ENCODE assay signal across 16 cellular contexts in genomic region chr14:51491776-51492175, GRCh38.
A peak's percentile ranks its signal among the peaks of the same experiment; 100 is the strongest.
DNase-seq lines count a peak whose midpoint lies in the region; ATAC-seq and TF ChIP-seq lines count a peak whose summit lies in the region.
"Had no signal": no experiment of that assay in that cellular context is flagged by ENCODE, and none has a peak within 500 bp of the region (broad histone marks: within the 10 kb centered on the region; RNA-seq: fewer than 3 reads in every experiment).

No MANE protein-coding gene starts in this region.

- peak overlapping the region; percentile 70 for H2AFZ ChIP-seq in fibroblast of lung (ENCODE audit: low read length)

- H3K4me1 ChIP-seq in left ventricle myocardium inferior, result no peaks in the 10 kb centered on the region
- no peaks in the 10 kb centered on the region for H3K4me1 ChIP-seq in right atrium auricular region
- no peaks in the 10 kb centered on the region for H3K4me1 ChIP-seq in fibroblast of lung (ENCODE audit: control insufficient read depth, extremely low read depth, insufficient read depth, low read length)
- H3K4me1 ChIP-seq: BLaER1, SJCRH30 had no signal

- peak overlapping the region; percentile 41 for H3K27ac Mint-ChIP-seq in nephron progenitor cell

- H3K4me3 Mint-ChIP-seq in nephron progenitor cell, result no peak overlapping the region

- no peak for DNase-seq in left ventricle myocardium inferior
- DNase-seq in right atrium auricular region (ENCODE audit: low spot score), result no peak
- no peak for DNase-seq in fibroblast of lung (ENCODE audit: low read depth in 2 of 2)
- no peak for DNase-seq in nephron progenitor cell
- no peak for DNase-seq in COR-L47 (lab: John Stamatoyannopoulos, UW)
- DNase-seq in activated effector memory CD4-positive, alpha-beta T cell treated with anti-CD3 and anti-CD28 coated beads, Interleukin-2, amount 50 U/mL, for 16 hours, result no peak
- DNase-seq: 8988T, DMS153, EL, Kasumi-1, NCI-H1930, NCI-H510A treated with DMSO at 0.1 percent for 48 hours, SJCRH30 had no signal

- no peaks in the 10 kb centered on the region for H4K20me1 ChIP-seq in fibroblast of lung (ENCODE audit: control insufficient read depth, extremely low read depth, insufficient read depth, low read length)
- H4K20me1 ChIP-seq: BLaER1 had no signal

- H3K27ac ChIP-seq in left ventricle myocardium inferior (replicated peaks), result peak overlapping the region; percentile 13
- no peak overlapping the region for H3K27ac ChIP-seq in right atrium auricular region
- H3K27ac ChIP-seq in fibroblast of lung (ENCODE audit: insufficient read depth, low read length), result no peak overlapping the region
- H3K27ac ChIP-seq: BLaER1, SJCRH30 had no signal

- no peak overlapping the region for H3K4me2 ChIP-seq in fibroblast of lung (ENCODE audit: extremely low read depth, insufficient read depth, low read length)
- H3K4me2 ChIP-seq: BLaER1 had no signal

- no peaks in the 10 kb centered on the region for H3K36me3 Mint-ChIP-seq in nephron progenitor cell (ENCODE audit: low read depth)

- H3K27me3 ChIP-seq in left ventricle myocardium inferior (ENCODE audit: low read depth), result no peaks in the 10 kb centered on the region
- H3K27me3 ChIP-seq in right atrium auricular region, result no peaks in the 10 kb centered on the region
- no peaks in the 10 kb centered on the region for H3K27me3 ChIP-seq in fibroblast of lung (ENCODE audit: control insufficient read depth, insufficient read depth, low read length)
- H3K27me3 ChIP-seq: BLaER1, SJCRH30 had no signal

- H3K36me3 ChIP-seq in left ventricle myocardium inferior, result no peaks in the 10 kb centered on the region
- H3K36me3 ChIP-seq in right atrium auricular region, result no peaks in the 10 kb centered on the region
- no peaks in the 10 kb centered on the region for H3K36me3 ChIP-seq in fibroblast of lung (ENCODE audit: control insufficient read depth, insufficient read depth, low read length)
- H3K36me3 ChIP-seq: BLaER1, SJCRH30 had no signal

- H3K9me3 ChIP-seq in left ventricle myocardium inferior (replicated peaks), result peaks cover 21% of the 10 kb centered on the region
- H3K9me3 ChIP-seq in right atrium auricular region, result peaks cover 0 to 5% of the 10 kb centered on the region in 2 donors
- no peaks in the 10 kb centered on the region for H3K9me3 ChIP-seq in fibroblast of lung (ENCODE audit: control insufficient read depth, insufficient read depth, low read depth, low read length)
- H3K9me3 ChIP-seq: SJCRH30 had no signal

- no peak overlapping the region for H3K9ac ChIP-seq in fibroblast of lung (ENCODE audit: insufficient read depth, low read length)
- H3K9ac ChIP-seq: BLaER1 had no signal

- H3K79me2 ChIP-seq in fibroblast of lung (ENCODE audit: control insufficient read depth, insufficient read depth, low read length), result no peaks in the 10 kb centered on the region

- ATAC-seq in HG02970 (IDR thresholded peaks at IDR 0.05; ENCODE audit: low FRiP score, unreplicated experiment) (no peak), GM19397 (IDR thresholded peaks at IDR 0.05; ENCODE audit: unreplicated experiment) (no peak)

- peaks cover 18% of the 10 kb centered on the region for H3K9me3 Mint-ChIP-seq in nephron progenitor cell

- H3K4me3 ChIP-seq in left ventricle myocardium inferior, result no peak overlapping the region
- no peak overlapping the region for H3K4me3 ChIP-seq in right atrium auricular region
- no peak overlapping the region for H3K4me3 ChIP-seq in fibroblast of lung (replicated peaks in 1 of 4; ENCODE audit: control extremely low read depth in 1 of 4, insufficient read depth in 1 of 4, low read depth in 3 of 4, low read length in 4 of 4)
- H3K4me3 ChIP-seq: BLaER1, SJCRH30 had no signal

- no peaks in the 10 kb centered on the region for H3K27me3 Mint-ChIP-seq in nephron progenitor cell (ENCODE audit: low read depth, poor library complexity)

- TF ChIP-seq CTCF in left ventricle myocardium inferior (IDR thresholded peaks at IDR 0.05; ENCODE audit: borderline replicate concordance), result no peak
- TF ChIP-seq CTCF in right atrium auricular region (IDR thresholded peaks at IDR 0.05), result no peak
- no peak for TF ChIP-seq CTCF in fibroblast of lung (conservative IDR thresholded peaks at IDR 0.05 in 1 of 2, IDR thresholded peaks at IDR 0.05 in 1 of 2; ENCODE audit: low read depth in 1 of 2, low read length in 2 of 2)
- no peak for TF ChIP-seq CTCF in nephron progenitor cell (IDR thresholded peaks at IDR 0.05)

- intact Hi-C loops in left ventricle myocardium inferior (cut with micrococcal nuclease), result no loop called here

- peaks cover 12% of the 10 kb centered on the region for H3K4me1 Mint-ChIP-seq in nephron progenitor cell
